29 cellular contexts compared by ENCODE assay signal in genomic region chr7:138440460-138440859, GRCh38.
"Had no signal": no experiment of that assay in that cellular context is flagged by ENCODE, and none has a peak within 500 bp of the region (broad histone marks: within the 10 kb centered on the region; RNA-seq: fewer than 3 reads in every experiment).

No MANE protein-coding gene starts in this region.

- H3K27ac ChIP-seq: stomach, suprapubic skin, testis, thoracic aorta, thyroid gland, tibial artery, tibial nerve, transverse colon, upper lobe of left lung, upper lobe of right lung, uterus, vagina had no signal

- H3K36me3 ChIP-seq: stomach, suprapubic skin, thoracic aorta, thyroid gland, tibial artery, tibial nerve, transverse colon, upper lobe of left lung, upper lobe of right lung, uterus, vagina had no signal

- H3K27me3 Mint-ChIP-seq: type B pancreatic cell had no signal

- H3K27ac Mint-ChIP-seq: stimulated activated effector memory CD8-positive, alpha-beta T cell treated with anti-CD3 and anti-CD28 coated beads, Interleukin-12 subunit alpha, Interleukin-12 subunit beta, amount 100 ng/mL, for 72 hours; stimulated activated memory B cell treated with anti-CD40 and anti-IgM and Interleukin-4, amounts not matched to agents 10 μg/mL and 1 μg/mL and 100 μg/mL, for 72 hours; stimulated activated naive B cell treated with anti-CD40 and anti-IgM and Interleukin-4, amounts not matched to agents 10 μg/mL and 1 μg/mL and 100 μg/mL, for 72 hours; stimulated activated naive CD8-positive, alpha-beta T cell treated with anti-CD3 and anti-CD28 coated beads, Interleukin-15, amount 100 ng/mL, for 72 hours; stimulated activated naive CD8-positive, alpha-beta T cell treated with anti-CD3 and anti-CD28 coated beads, Interleukin-15, Interleukin-2, amounts not matched to agents 100 ng/mL and 50 ng/mL, for 24 hours; type B pancreatic cell had no signal

- H3K4me1 Mint-ChIP-seq: stimulated activated memory B cell treated with anti-CD40 and anti-IgM and Interleukin-4, amounts not matched to agents 10 μg/mL and 1 μg/mL and 100 μg/mL, for 72 hours; stimulated activated naive B cell treated with anti-CD40 and anti-IgM and Interleukin-4, amounts not matched to agents 10 μg/mL and 1 μg/mL and 100 μg/mL, for 72 hours; stimulated activated naive CD8-positive, alpha-beta T cell treated with anti-CD3 and anti-CD28 coated beads, Interleukin-15, amount 100 ng/mL, for 72 hours had no signal

- H3K36me3 Mint-ChIP-seq: stimulated activated effector memory CD8-positive, alpha-beta T cell treated with anti-CD3 and anti-CD28 coated beads, Interleukin-12 subunit alpha, Interleukin-12 subunit beta, amount 100 ng/mL, for 72 hours; stimulated activated memory B cell treated with anti-CD40 and anti-IgM and Interleukin-4, amounts not matched to agents 10 μg/mL and 1 μg/mL and 100 μg/mL, for 72 hours; stimulated activated naive B cell treated with anti-CD40 and anti-IgM and Interleukin-4, amounts not matched to agents 10 μg/mL and 1 μg/mL and 100 μg/mL, for 72 hours; type B pancreatic cell had no signal

- H3K27me3 ChIP-seq: stomach, suprapubic skin, testis, thyroid gland, tibial artery, tibial nerve, transverse colon, upper lobe of left lung, upper lobe of right lung, uterus, vagina had no signal

- DNase-seq: stimulated activated CD4-positive, alpha-beta T cell treated with anti-CD3 and anti-CD28 coated beads, Interleukin-2, amount 100 ng/mL, for 48 hours; stimulated activated CD4-positive, alpha-beta T cell treated with anti-CD3 and anti-CD28 coated beads, Interleukin-4, amount 100 ng/mL, for 1 hour; stimulated activated CD4-positive, alpha-beta T cell treated with anti-CD3 and anti-CD28 coated beads, Interleukin-4, amount 100 ng/mL, for 24 hours; stimulated activated CD4-positive, alpha-beta T cell treated with anti-CD3 and anti-CD28 coated beads, Interleukin-4, amount 100 ng/mL, for 4 hours; stimulated activated CD8-positive, alpha-beta memory T cell treated with anti-CD3 and anti-CD28 coated beads, Interleukin-4, amount 100 ng/mL, for 48 hours; stimulated activated naive B cell treated with anti-CD40 and anti-IgM and Interleukin-4, amounts not matched to agents 10 μg/mL and 1 μg/mL and 100 μg/mL, for 72 hours; stimulated activated naive CD4-positive, alpha-beta T cell; stimulated activated naive CD4-positive, alpha-beta T cell treated with Interleukin-2 at 50 U/mL for 16 hours; stimulated activated naive CD8-positive, alpha-beta T cell treated with anti-CD3 and anti-CD28 coated beads, Interleukin-15, amount 100 ng/mL, for 72 hours; stimulated activated naive CD8-positive, alpha-beta T cell treated with anti-CD3 and anti-CD28 coated beads, Interleukin-15, Interleukin-2, amounts not matched to agents 100 U/mL and 50 U/mL, for 24 hours; stomach; substantia nigra; testis; thyroid gland; tibial artery; transverse colon; trophoblast cell; upper lobe of right lung; uterus had no signal

- H3K9me3 Mint-ChIP-seq: stimulated activated naive CD8-positive, alpha-beta T cell treated with anti-CD3 and anti-CD28 coated beads, Interleukin-15, Interleukin-2, amounts not matched to agents 100 ng/mL and 50 ng/mL, for 24 hours had no signal

- H3K4me1 ChIP-seq: stomach, suprapubic skin, testis, thyroid gland, tibial artery, tibial nerve, transverse colon, upper lobe of left lung, upper lobe of right lung, uterus, vagina had no signal

- ATAC-seq: stimulated activated effector memory CD8-positive, alpha-beta T cell treated with anti-CD3 and anti-CD28 coated beads, Interleukin-12 subunit alpha, Interleukin-12 subunit beta, amount 100 ng/mL, for 72 hours; stimulated activated memory B cell treated with anti-CD40 and anti-IgM and Interleukin-4, amounts not matched to agents 10 μg/mL and 1 μg/mL and 100 μg/mL, for 72 hours; stimulated activated naive B cell treated with anti-CD40 and anti-IgM and Interleukin-4, amounts not matched to agents 10 μg/mL and 1 μg/mL and 100 μg/mL, for 72 hours; stimulated activated naive CD8-positive, alpha-beta T cell treated with anti-CD3 and anti-CD28 coated beads, Interleukin-15, amount 100 ng/mL, for 72 hours; stimulated activated naive CD8-positive, alpha-beta T cell treated with anti-CD3 and anti-CD28 coated beads, Interleukin-15, Interleukin-2, amounts not matched to agents 100 U/mL and 50 U/mL, for 24 hours; upper lobe of right lung had no signal

- FAIRE-seq: urothelium cell line had no signal

- H3K4me3 Mint-ChIP-seq: stimulated activated effector memory CD8-positive, alpha-beta T cell treated with anti-CD3 and anti-CD28 coated beads, Interleukin-12 subunit alpha, Interleukin-12 subunit beta, amount 100 ng/mL, for 72 hours; stimulated activated memory B cell treated with anti-CD40 and anti-IgM and Interleukin-4, amounts not matched to agents 10 μg/mL and 1 μg/mL and 100 μg/mL, for 72 hours; stimulated activated naive B cell treated with anti-CD40 and anti-IgM and Interleukin-4, amounts not matched to agents 10 μg/mL and 1 μg/mL and 100 μg/mL, for 72 hours; stimulated activated naive CD8-positive, alpha-beta T cell treated with anti-CD3 and anti-CD28 coated beads, Interleukin-15, amount 100 ng/mL, for 72 hours; stimulated activated naive CD8-positive, alpha-beta T cell treated with anti-CD3 and anti-CD28 coated beads, Interleukin-15, Interleukin-2, amounts not matched to agents 100 ng/mL and 50 ng/mL, for 24 hours; type B pancreatic cell had no signal

- H3K4me3 ChIP-seq: stomach, suprapubic skin, testis, thoracic aorta, thyroid gland, tibial artery, tibial nerve, transverse colon, upper lobe of left lung, upper lobe of right lung, uterus, vagina had no signal

- H3K9me3 ChIP-seq: stomach, suprapubic skin, testis, thoracic aorta, thyroid gland, tibial artery, tibial nerve, transverse colon, upper lobe of left lung, upper lobe of right lung, uterus, vagina had no signal
